1 cellular context compared by ENCODE assay signal in the genomic region with DNA sequence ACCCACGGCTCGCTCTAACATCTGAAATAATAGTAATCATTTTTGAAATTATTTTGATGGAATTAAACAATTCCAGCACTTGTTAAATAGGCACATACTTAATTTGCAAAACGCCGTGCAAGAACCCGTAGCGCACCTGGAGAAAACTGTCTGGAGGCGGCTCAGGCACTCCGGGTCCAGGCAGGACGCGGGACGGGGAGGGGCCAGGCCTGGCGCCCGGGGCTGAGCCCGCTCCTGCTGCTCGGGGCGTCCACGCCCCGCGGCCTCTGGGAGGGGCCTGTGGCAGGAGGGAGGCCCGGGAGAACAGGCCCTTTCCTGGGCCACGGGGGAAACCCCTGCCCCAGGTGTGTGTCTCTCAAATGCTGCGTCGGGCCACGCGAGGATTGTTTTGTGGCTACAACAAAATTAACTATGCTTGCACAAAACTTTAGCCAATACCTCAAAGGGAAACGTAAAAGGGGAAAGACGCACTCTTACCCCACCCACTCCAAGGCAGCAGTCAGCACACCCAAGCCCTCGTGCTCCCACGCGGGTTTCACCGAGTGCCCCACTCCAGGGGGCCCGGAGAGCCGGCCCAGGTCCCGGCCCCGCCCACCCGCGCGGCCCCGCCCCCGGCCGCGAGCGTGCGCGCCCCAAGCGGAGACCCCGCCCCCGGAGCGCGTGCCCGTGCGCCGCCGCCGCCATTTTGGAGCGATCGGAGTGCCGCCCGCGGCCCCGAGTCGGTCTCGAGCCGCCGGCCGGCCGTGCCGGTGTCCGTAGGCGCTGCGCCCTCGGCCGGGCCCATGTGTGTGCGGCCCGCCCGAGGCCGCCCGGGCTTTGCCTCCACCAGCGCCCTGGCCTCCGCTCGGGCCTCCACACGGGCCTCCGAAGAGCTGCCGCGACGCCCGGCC.
A peak's percentile ranks its signal among the peaks of the same experiment; 100 is the strongest.
TF ChIP-seq lines count a peak whose summit lies in the region.

Gene PPP6R2 (plus strand): TSS at position 677 of the 890 bp plus-strand sequence. CDS start 50,582 bp downstream, outside the sequence.

TF ChIP-seq in K562, 482 proteins besides CTCF, POLR2A, EP300 and RAD21 (continued from another document and continues in another):
- no peak for TF ChIP-seq ZNF76 (CRISPR knock-in tag; IDR thresholded peaks at IDR 0.05; ENCODE audit: borderline replicate concordance)
- peak in 1 of 2 experiments; percentile 43; a peak in 1 of 4 replicates for TF ChIP-seq HDAC1 (IDR thresholded peaks at IDR 0.05)
- TF ChIP-seq KLF6 (CRISPR knock-in tag; IDR thresholded peaks at IDR 0.05; ENCODE audit: borderline replicate concordance): no peak
- TF ChIP-seq HNRNPUL1 (IDR thresholded peaks at IDR 0.05; ENCODE audit: low read length): no peak
- no peak for TF ChIP-seq ARID4B (CRISPR knock-in tag; IDR thresholded peaks at IDR 0.05)
- peak; percentile 81 for TF ChIP-seq POLR2G (IDR thresholded peaks at IDR 0.05; ENCODE audit: low read depth, low read length)
- TF ChIP-seq RBM15 (IDR thresholded peaks at IDR 0.05; ENCODE audit: insufficient read depth, low read length): no peak
- TF ChIP-seq MED1 (CRISPR knock-in tag; IDR thresholded peaks at IDR 0.05; ENCODE audit: borderline replicate concordance): no peak
- TF ChIP-seq CHCHD3 (CRISPR knock-in tag; IDR thresholded peaks at IDR 0.05): no peak
- TF ChIP-seq E2F3 (CRISPR knock-in tag; IDR thresholded peaks at IDR 0.05): no peak
- no peak for TF ChIP-seq ZNF217 (CRISPR knock-in tag; IDR thresholded peaks at IDR 0.05)
- no peak for TF ChIP-seq ZNF354B (CRISPR knock-in tag; IDR thresholded peaks at IDR 0.05)
- TF ChIP-seq FUS (optimal IDR thresholded peaks at IDR 0.05; ENCODE audit: low read depth, low read length): no peak
- TF ChIP-seq USF1 (CRISPR knock-in tag; IDR thresholded peaks at IDR 0.05): no peak
- TF ChIP-seq LEF1 (IDR thresholded peaks at IDR 0.05): no peak
- no peak for TF ChIP-seq ZNF384 (IDR thresholded peaks at IDR 0.05; ENCODE audit: low read depth, low read length)
- TF ChIP-seq CHD4 (IDR thresholded peaks at IDR 0.05; ENCODE audit: insufficient read depth, insufficient replicate concordance, low read depth, low read length, poor library complexity, severe bottlenecking): no peak
- TF ChIP-seq ZNF764 (CRISPR knock-in tag; IDR thresholded peaks at IDR 0.05; ENCODE audit: low read depth): no peak
- TF ChIP-seq NR4A1 (CRISPR knock-in tag; IDR thresholded peaks at IDR 0.05): no peak
- TF ChIP-seq NR4A1 (tag; IDR thresholded peaks at IDR 0.05): no peak
- no peak for TF ChIP-seq HDAC3 (IDR thresholded peaks at IDR 0.05; ENCODE audit: borderline replicate concordance, partially characterized antibody)
- no peak for TF ChIP-seq BMI1 (IDR thresholded peaks at IDR 0.05; ENCODE audit: low read length)
- no peak for TF ChIP-seq TBP (optimal IDR thresholded peaks at IDR 0.05; ENCODE audit: low read depth, low read length)
- no peak; the same call in 1 of the 2 replicates for TF ChIP-seq TEAD4 (IDR thresholded peaks at IDR 0.05; ENCODE audit: low read length)
- TF ChIP-seq TEAD4 (CRISPR knock-in tag; IDR thresholded peaks at IDR 0.05; ENCODE audit: borderline replicate concordance): no peak
- TF ChIP-seq, protein P1, sequence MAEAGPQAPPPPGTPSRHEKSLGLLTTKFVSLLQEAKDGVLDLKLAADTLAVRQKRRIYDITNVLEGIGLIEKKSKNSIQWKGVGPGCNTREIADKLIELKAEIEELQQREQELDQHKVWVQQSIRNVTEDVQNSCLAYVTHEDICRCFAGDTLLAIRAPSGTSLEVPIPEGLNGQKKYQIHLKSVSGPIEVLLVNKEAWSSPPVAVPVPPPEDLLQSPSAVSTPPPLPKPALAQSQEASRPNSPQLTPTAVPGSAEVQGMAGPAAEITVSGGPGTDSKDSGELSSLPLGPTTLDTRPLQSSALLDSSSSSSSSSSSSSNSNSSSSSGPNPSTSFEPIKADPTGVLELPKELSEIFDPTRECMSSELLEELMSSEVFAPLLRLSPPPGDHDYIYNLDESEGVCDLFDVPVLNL (CRISPR knock-in tag; IDR thresholded peaks at IDR 0.05; ENCODE audit: low read depth): no peak
- TF ChIP-seq LCOR (CRISPR knock-in tag; IDR thresholded peaks at IDR 0.05): no peak
- no peak for TF ChIP-seq ZNF143 (CRISPR knock-in tag; IDR thresholded peaks at IDR 0.05)
- TF ChIP-seq ZNF239 (CRISPR knock-in tag; IDR thresholded peaks at IDR 0.05): no peak
- no peak for TF ChIP-seq HDAC6 (IDR thresholded peaks at IDR 0.05; ENCODE audit: low read depth, low read length)
- no peak for TF ChIP-seq NFYB (IDR thresholded peaks at IDR 0.05; ENCODE audit: extremely low read depth, insufficient read length)
- TF ChIP-seq, protein P2, sequence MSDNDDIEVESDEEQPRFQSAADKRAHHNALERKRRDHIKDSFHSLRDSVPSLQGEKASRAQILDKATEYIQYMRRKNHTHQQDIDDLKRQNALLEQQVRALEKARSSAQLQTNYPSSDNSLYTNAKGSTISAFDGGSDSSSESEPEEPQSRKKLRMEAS (CRISPR knock-in tag; IDR thresholded peaks at IDR 0.05): peak; percentile 43; the same call in 1 of the 2 replicates
- no peak for TF ChIP-seq SP2 (IDR thresholded peaks at IDR 0.05; ENCODE audit: extremely low read depth, low read depth, low read length, poor library complexity, severe bottlenecking)
- TF ChIP-seq ZSCAN32 (CRISPR knock-in tag; IDR thresholded peaks at IDR 0.05): no peak
- no peak for TF ChIP-seq NFRKB (IDR thresholded peaks at IDR 0.05; ENCODE audit: low read depth)
- no peak for TF ChIP-seq SRSF7 (optimal IDR thresholded peaks at IDR 0.05; ENCODE audit: low read depth, low read length)
- TF ChIP-seq ZNF830 (CRISPR knock-in tag; IDR thresholded peaks at IDR 0.05): no peak
- TF ChIP-seq IRF1 (CRISPR knock-in tag; IDR thresholded peaks at IDR 0.05; ENCODE audit: borderline replicate concordance): no peak
- TF ChIP-seq, protein P3, sequence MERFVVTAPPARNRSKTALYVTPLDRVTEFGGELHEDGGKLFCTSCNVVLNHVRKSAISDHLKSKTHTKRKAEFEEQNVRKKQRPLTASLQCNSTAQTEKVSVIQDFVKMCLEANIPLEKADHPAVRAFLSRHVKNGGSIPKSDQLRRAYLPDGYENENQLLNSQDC (CRISPR knock-in tag; IDR thresholded peaks at IDR 0.05): no peak
- TF ChIP-seq ESRRA (IDR thresholded peaks at IDR 0.05; ENCODE audit: borderline replicate concordance, low read depth): no peak
- TF ChIP-seq POLR2B (IDR thresholded peaks at IDR 0.05; ENCODE audit: low read depth, partially characterized antibody): no peak
- peak; percentile 49; the same call in 1 of the 2 replicates for TF ChIP-seq HNRNPL (IDR thresholded peaks at IDR 0.05; ENCODE audit: low read depth, low read length)
- TF ChIP-seq OTX1 (CRISPR knock-in tag; IDR thresholded peaks at IDR 0.05): no peak
- TF ChIP-seq ZNF589 (CRISPR knock-in tag; IDR thresholded peaks at IDR 0.05; ENCODE audit: low read depth): no peak
- no peak for TF ChIP-seq NUFIP1 (IDR thresholded peaks at IDR 0.05; ENCODE audit: partially characterized antibody)
- TF ChIP-seq ZNF431 (CRISPR knock-in tag; IDR thresholded peaks at IDR 0.05): no peak
- no peak for TF ChIP-seq RFX1 (IDR thresholded peaks at IDR 0.05)
- peak; percentile 71 for TF ChIP-seq ZFX (CRISPR knock-in tag; IDR thresholded peaks at IDR 0.05)
- TF ChIP-seq EP400 (IDR thresholded peaks at IDR 0.05): peak; percentile 27; the same call in 1 of the 2 replicates
- peak in 1 of 2 experiments; percentile 78; a peak in 2 of 4 replicates for TF ChIP-seq ZNF639 (CRISPR knock-in tag; conservative IDR thresholded peaks at IDR 0.05 in 1 of 2, IDR thresholded peaks at IDR 0.05 in 1 of 2)
- TF ChIP-seq ETS1 (conservative IDR thresholded peaks at IDR 0.05; ENCODE audit: control insufficient read depth, low read depth, low read length): peak; percentile 29; the same call in 1 of the 2 replicates
